Comparison of ENCODE assay signal across 1 cellular context in genomic region chr14:74973905-74974363, GRCh38.
TF ChIP-seq lines count a peak whose summit lies in the region.

No MANE protein-coding gene starts in this region.

TF ChIP-seq in H1, 55 proteins besides CTCF, POLR2A, EP300 and RAD21:
- TF ChIP-seq RXRA (IDR thresholded peaks at IDR 0.05; ENCODE audit: insufficient read depth, low read depth, low read length) (peak; percentile 88), SIX5 (IDR thresholded peaks at IDR 0.05; ENCODE audit: low read depth, low read length) (no peak)
